In genomic region chr6:159726918-159727716, GRCh38 we compare ENCODE assay signal across 8 cellular contexts. TPM values are rescaled to one million over a fixed set of nuclear protein-coding genes. Genes with fewer than 3 reads are reported as not detected.
A peak's percentile ranks its signal among the peaks of the same experiment; 100 is the strongest.
DNase-seq lines count a peak whose midpoint lies in the region; ATAC-seq and TF ChIP-seq lines count a peak whose summit lies in the region.

WTAP (plus strand) TSS chr6:159727506; CDS start chr6:159736266, 8,760 bp downstream.

- peak; percentile 81 to 88 for TF ChIP-seq POLR2A in Peyer's patch (IDR thresholded peaks at IDR 0.05)
- peak in 3 of 4 donors; percentile 50 to 84 (median 82) for TF ChIP-seq POLR2A in esophagus squamous epithelium (IDR thresholded peaks at IDR 0.05)

- DNase-seq in DMS79 treated with DMSO at 0.1 percent for 48 hours (lab: John Stamatoyannopoulos, UW) (peak; percentile 96), Peyer's patch (peak; percentile 96 to 99 (median 98)), esophagus squamous epithelium (lab: John Stamatoyannopoulos, UW) (peak; percentile 89), myocyte (ENCODE audit: low read depth) (peak; percentile 94)
- DNase-seq in activated T-cell treated with anti-CD3 and anti-CD28 coated beads, Interleukin-2, amount 50 U/mL, for 48 hours = peak; percentile 96 to 97
- peak; percentile 95 to 98 for DNase-seq in stimulated activated CD8-positive, alpha-beta memory T cell treated with anti-CD3 and anti-CD28 coated beads, Interleukin-7, amount 100 ng/mL, for 4 hours (ENCODE audit: low read depth in 2 of 2)

- intact Hi-C loops in esophagus squamous epithelium (cut with DNase I) = loop anchor here (5.0 kb wide), 1 partner anchor 60 kb away; the partner anchor contains the start of gene TCP1

- peaks cover 73% of the 10 kb centered on the region for H3K79me2 ChIP-seq in KMS-11 (ENCODE audit: insufficient read depth, low read depth)

- H3K9ac ChIP-seq in KMS-11 = peak within 1 kb of the TSS; percentile 96

- peaks cover 33% of the 10 kb centered on the region for H4K20me1 ChIP-seq in KMS-11 (ENCODE audit: insufficient read depth)

- no peak for TF ChIP-seq CTCF in KMS-11 (conservative IDR thresholded peaks at IDR 0.05; ENCODE audit: low read depth, low read length)
- peak in 1 of 6 experiments; percentile 7 for TF ChIP-seq CTCF in Peyer's patch (IDR thresholded peaks at IDR 0.05)
- TF ChIP-seq CTCF in esophagus squamous epithelium (IDR thresholded peaks at IDR 0.05) = peak in 1 of 6 experiments; percentile 14

- H3K4me1 ChIP-seq in KMS-11 (ENCODE audit: low read depth, poor library complexity, severe bottlenecking) = peaks cover 35% of the 10 kb centered on the region
- H3K4me1 ChIP-seq in Peyer's patch = peaks cover 0 to 27% (median 12%) of the 10 kb centered on the region in 4 donors
- H3K4me1 ChIP-seq in esophagus squamous epithelium = peaks cover 12 to 73% (median 31%) of the 10 kb centered on the region in 3 donors

- ATAC-seq in GM21786 (IDR thresholded peaks at IDR 0.05; ENCODE audit: unreplicated experiment) = peak; percentile 71

- WGBS in esophagus squamous epithelium, 2 donors = 0% methylated on average over 3 to 4 of the region's 93 CpGs

- H3K9me3 ChIP-seq in Peyer's patch = no peaks in the 10 kb centered on the region
- H3K9me3 ChIP-seq in esophagus squamous epithelium = no peaks in the 10 kb centered on the region

- H3K4me2 ChIP-seq in KMS-11 = peak within 1 kb of the TSS; percentile 81

- peak within 1 kb of the TSS; percentile 80 for H2AFZ ChIP-seq in KMS-11 (ENCODE audit: low read depth)

- H3K4me3 ChIP-seq in KMS-11 (IDR thresholded peaks at IDR 0.05; ENCODE audit: insufficient read depth, low read depth, low read length) = no peak within 1 kb of the TSS
- H3K4me3 ChIP-seq in Peyer's patch = peak within 1 kb of the TSS; percentile 82 to 97 (median 92)
- peak within 1 kb of the TSS; percentile 76 to 97 (median 86) for H3K4me3 ChIP-seq in esophagus squamous epithelium

- H3K27me3 ChIP-seq in KMS-11 (ENCODE audit: insufficient read depth, low read depth) = no peaks in the 10 kb centered on the region
- no peaks in the 10 kb centered on the region for H3K27me3 ChIP-seq in Peyer's patch
- H3K27me3 ChIP-seq in esophagus squamous epithelium = no peaks in the 10 kb centered on the region

- H3K27ac ChIP-seq in KMS-11 (peak within 1 kb of the TSS; percentile 94), Peyer's patch (peak within 1 kb of the TSS; percentile 96 to 100 (median 98)), esophagus squamous epithelium (peak within 1 kb of the TSS; percentile 98 to 100 (median 100))

- H3K36me3 ChIP-seq in KMS-11 (ENCODE audit: insufficient read depth) = no peaks in the 10 kb centered on the region; the same call in 1 of the 2 replicates
- H3K36me3 ChIP-seq in Peyer's patch = no peaks in the 10 kb centered on the region
- peaks cover 0 to 6% (median 6%) of the 10 kb centered on the region in 3 donors for H3K36me3 ChIP-seq in esophagus squamous epithelium

RNA-seq across cellular contexts. Expression of gene WTAP, which starts in this region (rescaled TPM):
- 100 to 1,000 TPM in 1 of 4 donors, 10 to 100 TPM in 3; 65.0 to 105 (median 88.5) TPM for total RNA-seq in Peyer's patch
- 100 to 1,000 TPM in 1 of 4 donors, 10 to 100 TPM in 3; 45.0 to 105 (median 82.6) TPM for total RNA-seq in esophagus squamous epithelium
- 64.8 and 68.4 TPM in 2 replicates for total RNA-seq in myocyte
- 38.6 TPM for polyA plus RNA-seq in myocyte (2012)
